In the genomic region with DNA sequence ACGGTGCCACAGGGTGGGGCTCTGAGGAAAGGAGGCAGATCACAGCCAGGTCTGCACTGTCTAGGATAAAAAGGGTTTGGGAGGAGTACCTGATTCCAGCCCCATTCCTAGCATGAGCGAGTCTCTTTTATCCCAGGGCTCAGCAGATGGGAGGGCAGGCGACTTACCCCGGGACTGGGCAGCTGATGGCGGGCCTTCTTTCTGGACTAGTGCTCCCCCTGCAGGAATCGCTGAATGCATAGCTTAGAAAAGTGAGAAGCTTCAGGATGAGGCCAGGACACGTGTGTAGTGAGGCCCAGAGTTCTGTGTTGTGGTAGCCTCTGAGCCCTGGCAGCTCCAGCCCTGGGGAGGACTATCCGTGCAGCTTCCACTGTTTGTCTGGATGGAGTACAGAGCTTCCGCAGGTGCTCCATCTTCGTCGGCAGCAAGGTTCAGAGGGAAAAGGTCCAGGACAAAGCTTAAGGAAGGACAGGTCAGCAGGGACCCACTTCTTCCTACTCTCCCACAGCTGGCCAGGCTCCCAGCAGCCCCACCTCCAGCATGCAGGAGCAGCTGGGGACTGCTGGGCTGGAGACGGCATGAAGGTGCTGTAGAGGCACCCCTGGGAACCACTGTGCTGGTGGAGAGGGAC, we compare ENCODE assay signal across 8 cellular contexts. TPM values are rescaled to one million over a fixed set of nuclear protein-coding genes. Genes with fewer than 3 reads are reported as not detected.
DNase-seq lines count a peak whose midpoint lies in the region; ATAC-seq and TF ChIP-seq lines count a peak whose summit lies in the region.

No MANE protein-coding gene starts in this region.

- ATAC-seq in upper lobe of left lung (ENCODE audit: low FRiP score in 2 of 2) (peak; percentile 53 to 81), HG03175 (IDR thresholded peaks at IDR 0.05; ENCODE audit: unreplicated experiment) (no peak)

- no peak overlapping the region for H3K4me3 ChIP-seq in LNCaP clone FGC (ENCODE audit: low read depth, low read length)
- H3K4me3 ChIP-seq in SJSA1 = no peak overlapping the region
- no peak overlapping the region for H3K4me3 ChIP-seq in upper lobe of left lung

- H3K36me3 ChIP-seq in SJSA1 (no peaks in the 10 kb centered on the region), upper lobe of left lung (no peaks in the 10 kb centered on the region)

- H3K4me1 ChIP-seq in SJSA1 (replicated peaks) (no peaks in the 10 kb centered on the region), upper lobe of left lung (peaks cover 0 to 7% (median 0%) of the 10 kb centered on the region in 4 donors)

- no peak overlapping the region for H3K27ac ChIP-seq in SJSA1
- H3K27ac ChIP-seq in upper lobe of left lung = no peak overlapping the region

- DNase-seq in NCI-H510A treated with DMSO at 0.1 percent for 48 hours (lab: John Stamatoyannopoulos, UW) = peak; percentile 36
- no peak for DNase-seq in NCI-H510A (lab: John Stamatoyannopoulos, UW)
- no peak for DNase-seq in LNCaP clone FGC (ENCODE audit: low read depth)
- DNase-seq in SJSA1 (ENCODE audit: low read depth in 1 of 2, low spot score in 2 of 2) = peak; percentile 48 to 68
- peak; percentile 79 for DNase-seq in ecto neural progenitor cell (ENCODE audit: low spot score)
- DNase-seq in lung microvascular endothelial cell (ENCODE audit: low read depth in 2 of 2) = peak; percentile 85 to 88
- peak in 1 of 2 donors; percentile 60 for DNase-seq in upper lobe of left lung

- TF ChIP-seq CTCF in LNCaP clone FGC (IDR thresholded peaks at IDR 0.05; ENCODE audit: control insufficient read depth, extremely low read depth, insufficient read depth) (peak; percentile 66), upper lobe of left lung (IDR thresholded peaks at IDR 0.05) (peak in 5 of 6 experiments; percentile 30 to 64 (median 55))

- no peak for TF ChIP-seq EP300 in upper lobe of left lung (IDR thresholded peaks at IDR 0.05)

- TF ChIP-seq POLR2A in upper lobe of left lung (IDR thresholded peaks at IDR 0.05) = no peak

- 41 to 47% methylated on average over 5 to 12 of the region's 12 CpGs for WGBS in upper lobe of left lung, 2 donors

- H3K9me3 ChIP-seq in SJSA1 (replicated peaks) = peaks cover 5% of the 10 kb centered on the region; the same call in 1 of the 2 replicates
- H3K9me3 ChIP-seq in upper lobe of left lung = peaks cover 0 to 5% (median 0%) of the 10 kb centered on the region in 4 donors

- H3K27me3 ChIP-seq in SJSA1 (replicated peaks) (no peaks in the 10 kb centered on the region), upper lobe of left lung (no peaks in the 10 kb centered on the region)

RNA-seq across cellular contexts. Expression of gene COMMD9, which starts 30.4 kb away (rescaled TPM):
- 58.3 and 72.1 TPM in 2 replicates for total RNA-seq in SJSA1 (2014; rRNA removed; shearing (Covaris generic))
- total RNA-seq in lung microvascular endothelial cell = 12.5 and 17.0 TPM in 2 replicates
- total RNA-seq in upper lobe of left lung = 10 to 100 TPM; 23.1 to 84.3 (median 49.9) TPM

RNA-seq across cellular contexts. Expression of gene PRR5L, which starts 37.2 kb away (rescaled TPM):
- total RNA-seq in SJSA1 (2014; rRNA removed; shearing (Covaris generic)) = 41.3 and 43.0 TPM in 2 replicates
- total RNA-seq in lung microvascular endothelial cell = 3.0 and 6.5 TPM in 2 replicates
- total RNA-seq in upper lobe of left lung = 10 to 100 TPM; 18.9 to 40.5 (median 27.6) TPM

Comparison
In these comparisons a context has a peak if more than half of its experiments do, and no peak if none do; other contexts are left out.
1. DNase-seq: peak in NCI-H510A treated with DMSO at 0.1 percent for 48 hours (single experiment), SJSA1 (2 of 2), ecto neural progenitor cell (single experiment) and lung microvascular endothelial cell (2 of 2); none in NCI-H510A (single experiment) and LNCaP clone FGC (single experiment).